In genomic region chr10:126229701-126230100, GRCh38 we compare ENCODE assay signal across 15 cellular contexts.
DNase-seq lines count a peak whose midpoint lies in the region; ATAC-seq and TF ChIP-seq lines count a peak whose summit lies in the region.
"Had no signal": no experiment of that assay in that cellular context is flagged by ENCODE, and none has a peak within 500 bp of the region (broad histone marks: within the 10 kb centered on the region; RNA-seq: fewer than 3 reads in every experiment).

No MANE protein-coding gene starts in this region.

- peak overlapping the region; percentile 40; the same call in 1 of the 2 replicates for H3K4ac ChIP-seq in IMR-90 (ENCODE audit: low read depth, low read length)

- no peak overlapping the region for H3K9ac ChIP-seq in IMR-90 (ENCODE audit: low read depth, low read length)
- H3K9ac ChIP-seq: GM23248 had no signal

- H4K8ac ChIP-seq in IMR-90 (ENCODE audit: low read depth in 2 of 2, low read length in 2 of 2) = no peak overlapping the region

- H4K20me1 ChIP-seq in IMR-90 (ENCODE audit: insufficient read depth, low read length) = no peaks in the 10 kb centered on the region

- TF ChIP-seq CTCF in IMR-90 (conservative IDR thresholded peaks at IDR 0.05; ENCODE audit: low read depth, low read length) = no peak

- no peak overlapping the region for H3K4me3 Mint-ChIP-seq in stimulated activated effector memory CD8-positive, alpha-beta T cell treated with anti-CD3 and anti-CD28 coated beads, Interleukin-12 subunit alpha, Interleukin-12 subunit beta, amount 100 ng/mL, for 72 hours
- H3K4me3 Mint-ChIP-seq: CD14-positive monocyte; CD8-positive, alpha-beta T cell had no signal

- H3K79me2 ChIP-seq in ACC112 (ENCODE audit: control insufficient read depth, insufficient read depth, low read length, unreplicated experiment) = peaks cover 22% of the 10 kb centered on the region

- in situ Hi-C loops in IMR-90 (cut with MboI; ENCODE audit: low sequenced_read_pairs) = no loop called here

- no peak overlapping the region for H3K4me2 ChIP-seq in IMR-90 (ENCODE audit: low read depth, low read length)

- no peak overlapping the region for H3K23ac ChIP-seq in IMR-90 (ENCODE audit: low read depth, low read length)

- ATAC-seq in IMR-90 (ENCODE audit: low read depth) (no peak), HG02763 (IDR thresholded peaks at IDR 0.05; ENCODE audit: unreplicated experiment) (no peak)
- ATAC-seq in stimulated activated effector memory CD8-positive, alpha-beta T cell treated with anti-CD3 and anti-CD28 coated beads, Interleukin-12 subunit alpha, Interleukin-12 subunit beta, amount 100 ng/mL, for 72 hours = no peak
- ATAC-seq: CD8-positive, alpha-beta T cell had no signal

- POLR2A ChIA-PET in IMR-90 (lab: Charles Lee; ENCODE audit: unreplicated experiment) = no interaction called here

- intact Hi-C loops in IMR-90 (cut with micrococcal nuclease) = no loop called here

- H2AFZ ChIP-seq in ACC112 (ENCODE audit: low read length, unreplicated experiment) (no peak overlapping the region), IMR-90 (replicated peaks; ENCODE audit: low read length, poor library complexity) (no peak overlapping the region)
- H2AFZ ChIP-seq: GM23248 had no signal

- peaks cover 3% of the 10 kb centered on the region for H3K9me3 Mint-ChIP-seq in stimulated activated effector memory CD8-positive, alpha-beta T cell treated with anti-CD3 and anti-CD28 coated beads, Interleukin-12 subunit alpha, Interleukin-12 subunit beta, amount 100 ng/mL, for 72 hours
- H3K9me3 Mint-ChIP-seq: CD8-positive, alpha-beta T cell had no signal

- no peak for DNase-seq in IMR-90
- peak; percentile 18 for DNase-seq in left kidney (ENCODE audit: low read depth, low spot score)
- no peak for DNase-seq in stimulated activated effector memory CD8-positive, alpha-beta T cell treated with anti-CD3 and anti-CD28 coated beads, Interleukin-12 subunit alpha, Interleukin-12 subunit beta, amount 100 ng/mL, for 72 hours (ENCODE audit: low spot score in 2 of 2)
- DNase-seq in hypothalamus (lab: John Stamatoyannopoulos, UW) = no peak
- DNase-seq in midbrain (lab: John Stamatoyannopoulos, UW) = no peak
- DNase-seq: BE2C; CD8-positive, alpha-beta T cell; COR-L47; DMS79 treated with DMSO at 0.1 percent for 48 hours; EL; H7 had no signal

- H3K9me3 ChIP-seq in IMR-90 (ENCODE audit: control insufficient read depth, insufficient read depth, low read length) = no peaks in the 10 kb centered on the region
- H3K9me3 ChIP-seq: BE2C had no signal

- no peaks in the 10 kb centered on the region for H3K36me3 Mint-ChIP-seq in stimulated activated effector memory CD8-positive, alpha-beta T cell treated with anti-CD3 and anti-CD28 coated beads, Interleukin-12 subunit alpha, Interleukin-12 subunit beta, amount 100 ng/mL, for 72 hours
- H3K36me3 Mint-ChIP-seq: CD14-positive monocyte; CD8-positive, alpha-beta T cell had no signal

- no peak overlapping the region; the same call in 1 of the 2 replicates for H2AK5ac ChIP-seq in IMR-90 (ENCODE audit: low read depth, low read length)

- H3K27me3 ChIP-seq in ACC112 (ENCODE audit: insufficient read depth, low read length) (no peaks in the 10 kb centered on the region), IMR-90 (ENCODE audit: control insufficient read depth, insufficient read depth, low read length) (no peaks in the 10 kb centered on the region)
- H3K27me3 ChIP-seq: BE2C had no signal

- 89% methylated on average over 7 of the region's 7 CpGs; no CpG with 5 or more reads in 1 of the 2 experiments for WGBS in IMR-90 (ENCODE audit: extremely low coverage in 2 of 2, insufficient read length in 1 of 2), 2 experiments

- H2BK20ac ChIP-seq in IMR-90 (ENCODE audit: low read depth, low read length) = no peak overlapping the region

- TF ChIP-seq POLR2A in IMR-90 (IDR thresholded peaks at IDR 0.05; ENCODE audit: low read depth, low read length) = no peak

- H3K18ac ChIP-seq in IMR-90 (ENCODE audit: low read depth, low read length) = no peak overlapping the region

- no peak overlapping the region for H2AK9ac ChIP-seq in IMR-90 (replicated peaks; ENCODE audit: low read depth, low read length, poor library complexity)

- H3K4me1 ChIP-seq in ACC112 (ENCODE audit: control insufficient read depth, insufficient read depth, low read length, unreplicated experiment) = peaks cover 48% of the 10 kb centered on the region
- H3K4me1 ChIP-seq in IMR-90 (ENCODE audit: control insufficient read depth, insufficient read depth, low read length) = peaks cover 8% of the 10 kb centered on the region; the same call in 1 of the 2 replicates
- H3K4me1 ChIP-seq: BE2C had no signal

- peaks cover 27% of the 10 kb centered on the region for H3K4me1 Mint-ChIP-seq in stimulated activated effector memory CD8-positive, alpha-beta T cell treated with anti-CD3 and anti-CD28 coated beads, Interleukin-12 subunit alpha, Interleukin-12 subunit beta, amount 100 ng/mL, for 72 hours
- H3K4me1 Mint-ChIP-seq: CD14-positive monocyte had no signal

- H3K56ac ChIP-seq in IMR-90 (ENCODE audit: extremely low read depth, insufficient read depth, low read length) = no peak overlapping the region

- H3K9me1 ChIP-seq in IMR-90 (ENCODE audit: insufficient read depth, low read length) = peaks cover 6% of the 10 kb centered on the region

- no peak overlapping the region for H2BK5ac ChIP-seq in IMR-90 (ENCODE audit: low read depth, low read length, poor library complexity, severe bottlenecking)

- H4K91ac ChIP-seq in IMR-90 (ENCODE audit: insufficient read depth, low read depth, low read length) = no peak overlapping the region

- H3K27ac Mint-ChIP-seq in stimulated activated effector memory CD8-positive, alpha-beta T cell treated with anti-CD3 and anti-CD28 coated beads, Interleukin-12 subunit alpha, Interleukin-12 subunit beta, amount 100 ng/mL, for 72 hours = peak overlapping the region; percentile 38
- H3K27ac Mint-ChIP-seq: CD14-positive monocyte; CD8-positive, alpha-beta T cell had no signal

- BruUV-seq in IMR-90 (replicated peaks; lab: Mats Ljungman, UMichigan) = no TSS peak

- no peak overlapping the region for H2BK15ac ChIP-seq in IMR-90 (ENCODE audit: low read depth, low read length)

- H3K27ac ChIP-seq in ACC112 (ENCODE audit: low read depth, low read length) (peak overlapping the region; percentile 74), IMR-90 (ENCODE audit: insufficient read depth, low read length) (no peak overlapping the region)

- no peak overlapping the region; the same call in 1 of the 2 replicates for H3K4me3 ChIP-seq in ACC112 (ENCODE audit: low read depth, low read length)
- no peak overlapping the region for H3K4me3 ChIP-seq in IMR-90 (ENCODE audit: insufficient read depth, low read depth, low read length)
- H3K4me3 ChIP-seq: GM23248 had no signal

- H3K14ac ChIP-seq in IMR-90 (replicated peaks; ENCODE audit: low read depth, low read length) = no peak overlapping the region

- dilution Hi-C loops in IMR-90 (cut with HindIII; ENCODE audit: low sequenced_read_pairs, unreplicated experiment) = no loop called here

- H3K36me3 ChIP-seq in ACC112 (ENCODE audit: insufficient read depth, low read length) (no peaks in the 10 kb centered on the region), IMR-90 (ENCODE audit: control insufficient read depth, insufficient read depth, low read length) (no peaks in the 10 kb centered on the region)
- H3K36me3 ChIP-seq: BE2C had no signal

- H2BK120ac ChIP-seq in IMR-90 (ENCODE audit: low read depth, low read length) = no peak overlapping the region

- no peak for TF ChIP-seq RAD21 in IMR-90 (IDR thresholded peaks at IDR 0.05; ENCODE audit: low read length)

- peaks cover 0 to 5% of the 10 kb centered on the region in 2 experiments; a peak in 1 of 4 replicates for H3K79me1 ChIP-seq in IMR-90 (ENCODE audit: low read depth in 1 of 2, low read length in 2 of 2)

- CTCF ChIA-PET in IMR-90 (lab: Yijun Ruan, JAX) = no interaction called here

- no peak overlapping the region for H4K5ac ChIP-seq in IMR-90 (ENCODE audit: low read depth, low read length)

TF ChIP-seq in IMR-90, 13 proteins besides CTCF, POLR2A, EP300 and RAD21:
- TF ChIP-seq CEBPB (IDR thresholded peaks at IDR 0.05; ENCODE audit: low read depth, low read length) (no peak), RCOR1 (IDR thresholded peaks at IDR 0.05; ENCODE audit: insufficient replicate concordance, low read length) (no peak), BHLHE40 (IDR thresholded peaks at IDR 0.05; ENCODE audit: low read depth, low read length) (no peak), MAFK (IDR thresholded peaks at IDR 0.05; ENCODE audit: low read depth, low read length) (no peak), MXI1 (IDR thresholded peaks at IDR 0.05; ENCODE audit: borderline replicate concordance, low read depth, low read length) (no peak), FOS (IDR thresholded peaks at IDR 0.05; ENCODE audit: low read depth, low read length) (no peak), ELK1 (IDR thresholded peaks at IDR 0.05; ENCODE audit: borderline replicate concordance, low read depth, low read length) (no peak), NFE2L2 (IDR thresholded peaks at IDR 0.05; ENCODE audit: low read depth, low read length) (no peak), RFX5 (IDR thresholded peaks at IDR 0.05; ENCODE audit: low read depth, low read length) (no peak), CHD1 (IDR thresholded peaks at IDR 0.05; ENCODE audit: low read depth, low read length) (no peak), USF2 (IDR thresholded peaks at IDR 0.05; ENCODE audit: low read depth, low read length) (no peak), SMC3 (IDR thresholded peaks at IDR 0.05; ENCODE audit: low read depth, low read length) (no peak), MAZ (IDR thresholded peaks at IDR 0.05; ENCODE audit: borderline replicate concordance, low read depth, low read length) (no peak)
